1 cellular context compared by ENCODE assay signal in the genomic region with DNA sequence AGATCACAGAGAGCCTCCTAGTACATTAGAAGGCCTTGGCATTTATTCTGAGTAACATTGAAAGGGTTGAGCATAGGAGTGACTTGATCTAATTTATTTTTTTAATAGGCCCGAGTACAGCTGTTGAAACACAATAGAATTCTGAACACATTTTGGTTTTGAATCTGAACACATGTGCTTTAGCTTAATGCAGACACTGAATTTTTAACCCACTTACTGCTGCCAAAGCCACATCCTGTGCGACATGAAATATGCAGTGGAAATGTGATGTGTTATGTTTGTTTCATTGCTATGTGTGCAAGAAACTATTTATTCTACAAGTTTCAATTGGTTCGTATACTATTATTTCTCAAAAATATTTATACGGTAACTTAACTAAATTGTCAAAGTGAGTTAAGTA.
TF ChIP-seq lines count a peak whose summit lies in the region.

No MANE protein-coding gene starts in this region.

TF ChIP-seq in IMR-90, 13 proteins besides CTCF, POLR2A, EP300 and RAD21:
- TF ChIP-seq CEBPB (IDR thresholded peaks at IDR 0.05; ENCODE audit: low read depth, low read length): no peak
- no peak for TF ChIP-seq SMC3 (IDR thresholded peaks at IDR 0.05; ENCODE audit: low read depth, low read length)
- TF ChIP-seq RFX5 (IDR thresholded peaks at IDR 0.05; ENCODE audit: low read depth, low read length): no peak
- TF ChIP-seq NFE2L2 (IDR thresholded peaks at IDR 0.05; ENCODE audit: low read depth, low read length): no peak
- no peak for TF ChIP-seq BHLHE40 (IDR thresholded peaks at IDR 0.05; ENCODE audit: low read depth, low read length)
- no peak for TF ChIP-seq MAZ (IDR thresholded peaks at IDR 0.05; ENCODE audit: borderline replicate concordance, low read depth, low read length)
- TF ChIP-seq FOS (IDR thresholded peaks at IDR 0.05; ENCODE audit: low read depth, low read length): no peak
- TF ChIP-seq MXI1 (IDR thresholded peaks at IDR 0.05; ENCODE audit: borderline replicate concordance, low read depth, low read length): no peak
